In the genomic region with DNA sequence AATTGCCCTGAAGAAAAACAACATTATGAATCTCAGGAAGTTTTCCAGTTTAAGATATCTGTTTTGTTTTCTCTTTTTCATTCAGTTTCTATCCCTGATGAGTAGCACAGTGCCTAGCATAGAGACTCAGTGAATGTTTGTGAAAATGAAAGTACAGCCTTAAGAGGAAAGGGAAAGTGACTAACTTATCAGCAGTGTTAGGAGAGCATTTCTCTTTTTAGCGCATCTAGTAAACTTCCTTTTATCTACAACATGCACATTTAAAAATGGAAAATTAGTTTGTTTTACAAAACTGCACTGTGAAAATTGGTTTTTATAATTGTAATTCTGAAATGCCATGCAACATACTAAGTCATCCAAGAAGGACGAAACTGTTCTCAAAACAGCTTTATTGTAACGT, we compare ENCODE assay signal across 8 cellular contexts.
DNase-seq lines count a peak whose midpoint lies in the region; ATAC-seq, FAIRE-seq and TF ChIP-seq lines count a peak whose summit lies in the region.

No MANE protein-coding gene starts in this region.

- H3K27me3 ChIP-seq in Caco-2 (replicated peaks; ENCODE audit: control insufficient read depth, insufficient read depth, low read length), result no peaks in the 10 kb centered on the region

- no peaks in the 10 kb centered on the region for H3K9me3 ChIP-seq in Caco-2

- DNase-seq in T-cell, result no peak
- no peak for DNase-seq in caudate nucleus (lab: John Stamatoyannopoulos, UW)
- no peak for DNase-seq in NCI-H510A treated with DMSO at 0.1 percent for 48 hours (lab: John Stamatoyannopoulos, UW)
- DNase-seq in NCI-H748 treated with DMSO at 0.1 percent for 48 hours (lab: John Stamatoyannopoulos, UW), result no peak
- no peak for DNase-seq in Caco-2

- ATAC-seq in GM18499 (IDR thresholded peaks at IDR 0.05; ENCODE audit: insufficient read depth, unreplicated experiment), result peak; percentile 75
- ATAC-seq in GM21825 (IDR thresholded peaks at IDR 0.05; ENCODE audit: unreplicated experiment), result peak; percentile 97
- peak; percentile 65 to 70 (median 66) for ATAC-seq in T-cell (replicated peaks in 1 of 4)

- H3K4me3 Mint-ChIP-seq in T-cell, result peak overlapping the region; percentile 37 to 62 (median 54)
- no peak overlapping the region for H3K4me3 Mint-ChIP-seq in Caco-2 (ENCODE audit: unreplicated experiment)

- H3K9me3 Mint-ChIP-seq in T-cell (no peaks in the 10 kb centered on the region), Caco-2 (ENCODE audit: unreplicated experiment) (no peaks in the 10 kb centered on the region)

- no TSS peak for BruUV-seq in Caco-2 (replicated peaks; lab: Mats Ljungman, UMichigan)

- POLR2A ChIA-PET in T-cell (lab: Charles Lee), result no interaction called here
- POLR2A ChIA-PET in Caco-2 (lab: Charles Lee), result no interaction called here

- peak; percentile 86 for FAIRE-seq in islet of Langerhans (lab: Jason Lieb, UNC)

- no peaks in the 10 kb centered on the region for H3K36me3 ChIP-seq in Caco-2 (ENCODE audit: control insufficient read depth, insufficient read depth, low read length)

- H3K27ac ChIP-seq in caudate nucleus (ENCODE audit: low read depth, low read length), result no peak overlapping the region

- intact Hi-C loops in Caco-2 (cut with micrococcal nuclease; ENCODE audit: unreplicated experiment), result no loop called here

- CTCF ChIA-PET in T-cell (lab: Charles Lee), result no interaction called here
- CTCF ChIA-PET in Caco-2 (lab: Charles Lee), result no interaction called here

- TF ChIP-seq CTCF in Caco-2 (IDR thresholded peaks at IDR 0.05; ENCODE audit: insufficient read depth in 1 of 2, low read depth in 1 of 2, low read length in 1 of 2, severe bottlenecking in 1 of 2, unreplicated experiment in 1 of 2), result no peak

- H3K27ac Mint-ChIP-seq in T-cell (peak overlapping the region; percentile 70 to 79), Caco-2 (ENCODE audit: unreplicated experiment) (no peak overlapping the region)

- no peak overlapping the region for H3K4me3 ChIP-seq in Caco-2 (ENCODE audit: low read depth, low read length)

- H3K4me1 ChIP-seq in Caco-2, result no peaks in the 10 kb centered on the region

- H3K36me3 Mint-ChIP-seq in T-cell, result peaks cover 66% of the 10 kb centered on the region
- no peaks in the 10 kb centered on the region for H3K36me3 Mint-ChIP-seq in Caco-2 (ENCODE audit: insufficient read depth, unreplicated experiment)

- H3K27me3 Mint-ChIP-seq in T-cell, result no peaks in the 10 kb centered on the region
- peaks cover 7% of the 10 kb centered on the region for H3K27me3 Mint-ChIP-seq in Caco-2 (ENCODE audit: insufficient read depth, unreplicated experiment)

- H3K4me1 Mint-ChIP-seq in T-cell, result peaks cover 58 to 63% (median 60%) of the 10 kb centered on the region in 3 donors
- no peaks in the 10 kb centered on the region for H3K4me1 Mint-ChIP-seq in Caco-2 (ENCODE audit: low read depth, unreplicated experiment)
